14 cellular contexts compared by ENCODE assay signal in the genomic region with DNA sequence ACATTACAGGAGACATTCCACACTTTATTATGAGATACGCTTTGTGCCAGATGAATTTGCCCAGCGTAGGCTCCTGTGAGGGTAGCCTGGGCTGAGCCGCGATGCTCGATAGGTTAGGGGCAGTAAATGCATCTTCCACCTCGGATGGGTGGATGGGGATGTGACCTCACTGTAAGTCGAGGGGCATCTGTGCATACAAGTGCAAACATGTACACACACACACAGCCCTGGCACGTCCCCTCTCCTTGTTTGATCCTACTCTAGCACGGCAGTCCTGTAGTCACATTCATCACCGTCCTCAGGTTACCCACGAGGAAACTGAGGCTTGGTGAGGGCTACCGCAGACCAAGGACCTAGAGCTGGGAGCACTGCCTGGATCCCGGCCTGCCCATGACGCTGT.
A peak's percentile ranks its signal among the peaks of the same experiment; 100 is the strongest.
DNase-seq lines count a peak whose midpoint lies in the region; ATAC-seq and TF ChIP-seq lines count a peak whose summit lies in the region.
"Had no signal": no experiment of that assay in that cellular context is flagged by ENCODE, and none has a peak within 500 bp of the region (broad histone marks: within the 10 kb centered on the region; RNA-seq: fewer than 3 reads in every experiment).

No MANE protein-coding gene starts in this region.

- no peak overlapping the region for H3K4me3 Mint-ChIP-seq in osteocyte (ENCODE audit: unreplicated experiment)
- H3K4me3 Mint-ChIP-seq in activated naive CD8-positive, alpha-beta T cell treated with anti-CD3 and anti-CD28 coated beads, Interleukin-2, amount 50 U/mL, for 24 hours = no peak overlapping the region
- H3K4me3 Mint-ChIP-seq: CD4-positive, CD25-positive, alpha-beta regulatory T cell had no signal

- H3K27ac ChIP-seq in HL-60 (replicated peaks) = peak overlapping the region; percentile 10; the same call in 1 of the 2 replicates
- H3K27ac ChIP-seq: BLaER1 had no signal

- no peaks in the 10 kb centered on the region for H3K9me3 Mint-ChIP-seq in osteocyte (ENCODE audit: unreplicated experiment)
- H3K9me3 Mint-ChIP-seq in activated naive CD8-positive, alpha-beta T cell treated with anti-CD3 and anti-CD28 coated beads, Interleukin-2, amount 50 U/mL, for 24 hours = no peaks in the 10 kb centered on the region
- H3K9me3 Mint-ChIP-seq: CD4-positive, CD25-positive, alpha-beta regulatory T cell had no signal

- no peak overlapping the region for H3K27ac Mint-ChIP-seq in osteocyte (ENCODE audit: unreplicated experiment)
- no peak overlapping the region for H3K27ac Mint-ChIP-seq in activated naive CD8-positive, alpha-beta T cell treated with anti-CD3 and anti-CD28 coated beads, Interleukin-2, amount 50 U/mL, for 24 hours
- H3K27ac Mint-ChIP-seq: CD4-positive, CD25-positive, alpha-beta regulatory T cell had no signal

- peak; percentile 35 for DNase-seq in activated CD8-positive, alpha-beta memory T cell treated with anti-CD3 and anti-CD28 coated beads for 24 hours
- no peak for DNase-seq in activated CD8-positive, alpha-beta memory T cell treated with anti-CD3 and anti-CD28 coated beads, Interleukin-2, amount 50 U/mL, for 4 hours
- no peak for DNase-seq in HL-60 (ENCODE audit: low read depth in 1 of 2, low spot score in 1 of 2)
- DNase-seq in iPS-NIHi7 (ENCODE audit: extremely low spot score) = peak; percentile 3
- DNase-seq in osteocyte (ENCODE audit: extremely low spot score, unreplicated experiment) = peak; percentile 66
- no peak for DNase-seq in hepatic stellate cell (ENCODE audit: low spot score)
- no peak for DNase-seq in activated naive CD8-positive, alpha-beta T cell treated with anti-CD3 and anti-CD28 coated beads, Interleukin-2, amount 50 U/mL, for 24 hours
- DNase-seq: 8988T; AML-193; CD4-positive, CD25-positive, alpha-beta regulatory T cell; DMS53 had no signal

- no peak for ATAC-seq in HG03442 (IDR thresholded peaks at IDR 0.05; ENCODE audit: unreplicated experiment)
- ATAC-seq in activated naive CD8-positive, alpha-beta T cell treated with anti-CD3 and anti-CD28 coated beads, Interleukin-2, amount 50 U/mL, for 24 hours = no peak
- ATAC-seq: HCT116 had no signal

- TF ChIP-seq CTCF in HL-60 (IDR thresholded peaks at IDR 0.05; ENCODE audit: insufficient read depth, low read length) (no peak), osteocyte (IDR thresholded peaks at IDR 0.05) (no peak)

- no peaks in the 10 kb centered on the region for H3K4me1 Mint-ChIP-seq in osteocyte (ENCODE audit: unreplicated experiment)
- no peaks in the 10 kb centered on the region for H3K4me1 Mint-ChIP-seq in activated naive CD8-positive, alpha-beta T cell treated with anti-CD3 and anti-CD28 coated beads, Interleukin-2, amount 50 U/mL, for 24 hours
- H3K4me1 Mint-ChIP-seq: CD4-positive, CD25-positive, alpha-beta regulatory T cell had no signal

- no peaks in the 10 kb centered on the region for H3K27me3 Mint-ChIP-seq in osteocyte (ENCODE audit: unreplicated experiment)
- H3K27me3 Mint-ChIP-seq in activated naive CD8-positive, alpha-beta T cell treated with anti-CD3 and anti-CD28 coated beads, Interleukin-2, amount 50 U/mL, for 24 hours = no peaks in the 10 kb centered on the region

- no peak overlapping the region for H3K4me3 ChIP-seq in HL-60 (replicated peaks; ENCODE audit: insufficient read depth, low read length)
- H3K4me3 ChIP-seq: BLaER1 had no signal

- H3K36me3 Mint-ChIP-seq in osteocyte (ENCODE audit: unreplicated experiment) = no peaks in the 10 kb centered on the region
- no peaks in the 10 kb centered on the region for H3K36me3 Mint-ChIP-seq in activated naive CD8-positive, alpha-beta T cell treated with anti-CD3 and anti-CD28 coated beads, Interleukin-2, amount 50 U/mL, for 24 hours (ENCODE audit: low read depth)
- H3K36me3 Mint-ChIP-seq: CD4-positive, CD25-positive, alpha-beta regulatory T cell had no signal

- no peaks in the 10 kb centered on the region for H3K27me3 ChIP-seq in HL-60 (ENCODE audit: insufficient read depth, poor library complexity, severe bottlenecking)

Comparison
In these comparisons a context has a peak if more than half of its experiments do, and no peak if none do; other contexts are left out.
1. DNase-seq: peak in activated CD8-positive, alpha-beta memory T cell treated with anti-CD3 and anti-CD28 coated beads for 24 hours (single experiment), iPS-NIHi7 (single experiment) and osteocyte (single experiment); none in activated CD8-positive, alpha-beta memory T cell treated with anti-CD3 and anti-CD28 coated beads, Interleukin-2, amount 50 U/mL, for 4 hours (single experiment), HL-60 (0 of 2), hepatic stellate cell (single experiment) and activated naive CD8-positive, alpha-beta T cell treated with anti-CD3 and anti-CD28 coated beads, Interleukin-2, amount 50 U/mL, for 24 hours (single experiment).